Comparison of ENCODE assay signal across 1 cellular context in genomic region chr4:4558881-4559280, GRCh38.
TF ChIP-seq lines count a peak whose summit lies in the region.

No MANE protein-coding gene starts in this region.

TF ChIP-seq in IMR-90, 13 proteins besides CTCF, POLR2A, EP300 and RAD21:
- TF ChIP-seq FOS (IDR thresholded peaks at IDR 0.05; ENCODE audit: low read depth, low read length), result no peak
TF ChIP-seq in IMR-90: peak in this region for 0.
